In the genomic region with DNA sequence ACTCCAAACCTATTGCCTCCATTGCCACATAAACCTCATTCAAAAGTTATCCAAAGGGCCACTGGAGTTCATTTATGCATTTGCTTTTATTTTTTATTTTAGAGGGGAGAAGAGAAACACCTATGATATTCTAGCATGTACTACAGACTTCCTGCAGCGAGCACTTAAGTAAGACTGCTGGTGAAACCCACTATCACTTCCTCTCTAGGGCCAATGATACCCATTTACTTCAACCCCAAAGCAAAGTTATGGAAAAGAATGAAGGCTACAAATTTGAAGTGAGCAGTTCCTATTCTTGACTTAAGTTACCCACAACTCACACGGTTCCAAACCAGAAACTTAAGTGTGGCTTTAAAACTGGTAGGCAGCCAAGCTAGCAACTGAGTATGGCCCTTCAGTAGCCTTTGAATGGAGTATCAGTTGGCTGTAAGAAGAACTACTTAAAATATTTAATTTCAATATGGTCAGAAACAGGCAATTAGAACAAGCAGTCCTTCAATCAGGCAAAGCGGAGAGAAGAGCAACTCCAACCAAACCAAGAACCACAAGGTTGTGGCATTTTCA, we compare ENCODE assay signal across 22 cellular contexts.
"Had no signal": no experiment of that assay in that cellular context is flagged by ENCODE, and none has a peak within 500 bp of the region (broad histone marks: within the 10 kb centered on the region; RNA-seq: fewer than 3 reads in every experiment).

No MANE protein-coding gene starts in this region.

- H3K9me3 Mint-ChIP-seq: activated T-helper 1 cell treated with anti-CD3 and anti-CD28 coated beads, Interleukin-12 subunit alpha, Interleukin-12 subunit beta, Interleukin-2, Interleukin-4 antibody, amounts not matched to agents 30 ng/mL and 10 ng/mL and 1 ng/mL, durations not matched to agents 14 hours and 24 hours and 36 hours; brain; dendritic cell treated with granulocyte-macrophage colony-stimulating factor and Interleukin-4, amounts not matched to agents 40 ng/mL and 50 ng/mL, for 4 days; nephron had no signal

- H3K4me1 ChIP-seq: prostate gland had no signal

- H3K9me3 ChIP-seq: neutrophil, ovary, prostate gland, upper lobe of left lung had no signal

- H3K27me3 ChIP-seq: neutrophil, ovary, upper lobe of left lung had no signal

- H3K27ac Mint-ChIP-seq: activated CD8-positive, alpha-beta T cell treated with anti-CD3 and anti-CD28 coated beads, Interleukin-2, amount 10 ng/mL, durations not matched to agents 7 days and 5 days; activated T-helper 1 cell treated with anti-CD3 and anti-CD28 coated beads, Interleukin-12 subunit alpha, Interleukin-12 subunit beta, Interleukin-2, Interleukin-4 antibody, amounts not matched to agents 30 ng/mL and 10 ng/mL and 1 ng/mL, durations not matched to agents 14 hours and 24 hours and 36 hours; brain; dendritic cell treated with granulocyte-macrophage colony-stimulating factor and Interleukin-4, amounts not matched to agents 40 ng/mL and 50 ng/mL, for 4 days; nephron had no signal

- H3K4me3 ChIP-seq: ovary, prostate gland, upper lobe of left lung had no signal

- H3K27ac ChIP-seq: neutrophil, ovary, prostate gland, VCaP had no signal

- H3K4me1 Mint-ChIP-seq: brain had no signal

- DNase-seq: activated CD4-positive, alpha-beta T cell treated with anti-CD3 and anti-CD28 coated beads, Interleukin-2, amount 50 U/mL, for 1 hour; activated CD4-positive, CD25-positive, alpha-beta regulatory T cell treated with anti-CD3 and anti-CD28 coated beads, Interleukin-2, amount 50 U/mL, for 72 hours; activated CD8-positive, alpha-beta T cell treated with anti-CD3 and anti-CD28 coated beads, Interleukin-2, amount 10 ng/mL, durations not matched to agents 7 days and 5 days; activated gamma-delta T cell; activated naive CD4-positive, alpha-beta T cell treated with anti-CD3 and anti-CD28 coated beads, Interleukin-2, amount 50 U/mL, for 16 hours; aorta; effector CD4-positive, alpha-beta T cell; erythroblast; foreskin fibroblast; hippocampal formation; left ventricle myocardium superior; ovary; stimulated activated CD4-positive, alpha-beta T cell treated with anti-CD3 and anti-CD28 coated beads, Interleukin-4, amount 100 ng/mL, for 1 hour; stimulated activated naive CD8-positive, alpha-beta T cell treated with anti-CD3 and anti-CD28 coated beads, Interleukin-15, Interleukin-2, amounts not matched to agents 100 U/mL and 50 U/mL, for 24 hours; upper lobe of left lung had no signal

- H3K36me3 ChIP-seq: ovary, prostate gland had no signal

- ATAC-seq: activated CD8-positive, alpha-beta T cell treated with anti-CD3 and anti-CD28 coated beads, Interleukin-2, amount 10 ng/mL, durations not matched to agents 7 days and 5 days; left ventricle myocardium superior; stimulated activated naive CD8-positive, alpha-beta T cell treated with anti-CD3 and anti-CD28 coated beads, Interleukin-15, Interleukin-2, amounts not matched to agents 100 U/mL and 50 U/mL, for 24 hours had no signal

- H3K27me3 Mint-ChIP-seq: brain; dendritic cell treated with granulocyte-macrophage colony-stimulating factor and Interleukin-4, amounts not matched to agents 40 ng/mL and 50 ng/mL, for 4 days had no signal

- H3K4me3 Mint-ChIP-seq: activated CD8-positive, alpha-beta T cell treated with anti-CD3 and anti-CD28 coated beads, Interleukin-2, amount 10 ng/mL, durations not matched to agents 7 days and 5 days; activated T-helper 1 cell treated with anti-CD3 and anti-CD28 coated beads, Interleukin-12 subunit alpha, Interleukin-12 subunit beta, Interleukin-2, Interleukin-4 antibody, amounts not matched to agents 30 ng/mL and 10 ng/mL and 1 ng/mL, durations not matched to agents 14 hours and 24 hours and 36 hours; brain; dendritic cell treated with granulocyte-macrophage colony-stimulating factor and Interleukin-4, amounts not matched to agents 40 ng/mL and 50 ng/mL, for 4 days; nephron had no signal
